Comparison of ENCODE assay signal across 8 cellular contexts in genomic region chr9:94726495-94727191, GRCh38. TPM values are rescaled to one million over a fixed set of nuclear protein-coding genes. Genes with fewer than 3 reads are reported as not detected.
DNase-seq lines count a peak whose midpoint lies in the region; ATAC-seq, FAIRE-seq and TF ChIP-seq lines count a peak whose summit lies in the region.

Gene AOPEP, plus strand, starts transcription at chr9:94726699. Its CDS starts 33,085 bp downstream, at chr9:94759784.

- peak; percentile 100 for DNase-seq in D341Med (ENCODE audit: low spot score)
- peak; percentile 91 for DNase-seq in HuH-7 (ENCODE audit: low spot score)
- peak; percentile 99 for DNase-seq in activated T-cell treated with anti-CD3 and anti-CD28 coated beads for 1 hour (ENCODE audit: low read depth)
- peak; percentile 94 for DNase-seq in endothelial cell of umbilical vein (ENCODE audit: low read depth, low spot score)
- DNase-seq in midbrain (lab: John Stamatoyannopoulos, UW), result peak; percentile 97
- DNase-seq in stimulated activated CD8-positive, alpha-beta memory T cell treated with anti-CD3 and anti-CD28 coated beads, Interleukin-2, amount 100 ng/mL, for 1 hour (ENCODE audit: low read depth in 2 of 2), result peak; percentile 99

- peak; percentile 97 for ATAC-seq in GM21515 (IDR thresholded peaks at IDR 0.05; ENCODE audit: unreplicated experiment)

- H3K9ac ChIP-seq in OCI-LY3 (ENCODE audit: low read length), result peak within 1 kb of the TSS; percentile 83
- H3K9ac ChIP-seq in endothelial cell of umbilical vein (replicated peaks; ENCODE audit: extremely low read depth, insufficient read depth, low read length), result peak within 1 kb of the TSS; percentile 88

- H3K79me2 ChIP-seq in OCI-LY3 (ENCODE audit: low read length) (peaks cover 22% of the 10 kb centered on the region), endothelial cell of umbilical vein (ENCODE audit: control insufficient read depth, insufficient read depth, low read length) (no peaks in the 10 kb centered on the region)

- dilution Hi-C loops in endothelial cell of umbilical vein (cut with MboI; ENCODE audit: extremely low pct_ligation_motif_present, low sequenced_read_pairs), result no loop called here

- TF ChIP-seq POLR2A in endothelial cell of umbilical vein (IDR thresholded peaks at IDR 0.05; ENCODE audit: low read depth, low read length), result peak; percentile 66

- H3K4me2 ChIP-seq in OCI-LY3 (ENCODE audit: low read length), result peak within 1 kb of the TSS; percentile 76
- H3K4me2 ChIP-seq in endothelial cell of umbilical vein (ENCODE audit: insufficient read depth, low read length), result peak within 1 kb of the TSS; percentile 92

- CTCF ChIA-PET in endothelial cell of umbilical vein (lab: Charles Lee), result interaction anchor here (0.5 to 2.4 kb wide), 6 partner anchors 45 to 427 kb away, joined by 3 to 12 read pairs (median 4); no protein-coding TSS in a partner anchor

- TSS peak; percentile 83 for BruUV-seq in endothelial cell of umbilical vein (replicated peaks; lab: Mats Ljungman, UMichigan)

- H3K9me3 ChIP-seq in OCI-LY3 (ENCODE audit: insufficient read depth, low read length) (no peaks in the 10 kb centered on the region), endothelial cell of umbilical vein (replicated peaks; ENCODE audit: control insufficient read depth, insufficient read depth, low read length) (no peaks in the 10 kb centered on the region)

- intact Hi-C loops in endothelial cell of umbilical vein (cut with micrococcal nuclease), result loop anchor here (2.0 kb wide), 1 partner anchor 404 kb away; no protein-coding TSS in a partner anchor

- peak; percentile 90 for FAIRE-seq in endothelial cell of umbilical vein (lab: Jason Lieb, UNC)

- peak within 1 kb of the TSS; percentile 72 for H2AFZ ChIP-seq in OCI-LY3 (ENCODE audit: low read depth, low read length)
- peak within 1 kb of the TSS; percentile 90 for H2AFZ ChIP-seq in endothelial cell of umbilical vein (ENCODE audit: low read depth, low read length)

- H4K20me1 ChIP-seq in OCI-LY3 (ENCODE audit: insufficient read depth, low read length) (no peaks in the 10 kb centered on the region), endothelial cell of umbilical vein (replicated peaks; ENCODE audit: control insufficient read depth, extremely low read depth, insufficient read depth, low read length) (no peaks in the 10 kb centered on the region)

- H3K27me3 ChIP-seq in OCI-LY3 (ENCODE audit: low read depth, low read length) (no peaks in the 10 kb centered on the region), endothelial cell of umbilical vein (ENCODE audit: control insufficient read depth in 2 of 2, insufficient read depth in 2 of 2, low read length in 2 of 2) (no peaks in the 10 kb centered on the region)

- H3K4me1 ChIP-seq in OCI-LY3 (ENCODE audit: low read length) (peaks cover 10% of the 10 kb centered on the region), endothelial cell of umbilical vein (ENCODE audit: control insufficient read depth, extremely low read depth, insufficient read depth, low read length) (peaks cover 5% of the 10 kb centered on the region)

- no peaks in the 10 kb centered on the region for H3K36me3 ChIP-seq in OCI-LY3 (replicated peaks; ENCODE audit: low read depth, low read length)
- no peaks in the 10 kb centered on the region for H3K36me3 ChIP-seq in endothelial cell of umbilical vein (ENCODE audit: control insufficient read depth in 2 of 2, extremely low read depth in 1 of 2, insufficient read depth in 2 of 2, low read length in 2 of 2)

- POLR2A ChIA-PET in endothelial cell of umbilical vein (lab: Charles Lee), result interaction anchor here (0.5 kb wide), 1 partner anchor 1492 kb away, joined by 4 read pairs; no protein-coding TSS in a partner anchor

- H3K9me1 ChIP-seq in endothelial cell of umbilical vein (replicated peaks; ENCODE audit: control insufficient read depth, extremely low read depth, insufficient read depth, low read length), result no peaks in the 10 kb centered on the region

- H3K27ac ChIP-seq in OCI-LY3 (ENCODE audit: low read length) (peak within 1 kb of the TSS; percentile 21; the same call in 1 of the 2 replicates), endothelial cell of umbilical vein (ENCODE audit: insufficient read depth, low read depth, low read length) (peak within 1 kb of the TSS; percentile 67)

- TF ChIP-seq CTCF in OCI-LY3 (IDR thresholded peaks at IDR 0.05; ENCODE audit: low read depth, low read length) (no peak), endothelial cell of umbilical vein (IDR thresholded peaks at IDR 0.05; ENCODE audit: extremely low read depth in 1 of 2, insufficient read depth in 1 of 2, low read depth in 1 of 2, low read length in 2 of 2) (no peak)

- H3K4me3 ChIP-seq in OCI-LY3 (ENCODE audit: low read length) (peak within 1 kb of the TSS; percentile 95), endothelial cell of umbilical vein (replicated peaks in 1 of 3; ENCODE audit: insufficient read depth in 1 of 3, low read depth in 1 of 3, low read length in 3 of 3) (peak within 1 kb of the TSS; percentile 62 to 93 (median 82))

TF ChIP-seq in endothelial cell of umbilical vein, 7 proteins besides CTCF, POLR2A, EP300 and RAD21:
- peak; percentile 56 for TF ChIP-seq MAX (IDR thresholded peaks at IDR 0.05; ENCODE audit: insufficient read depth, insufficient read length)
- TF ChIP-seq EZH2 (IDR thresholded peaks at IDR 0.05; ENCODE audit: borderline replicate concordance, low read depth, low read length, severe bottlenecking), result no peak
- TF ChIP-seq JUN (IDR thresholded peaks at IDR 0.05; ENCODE audit: borderline replicate concordance, insufficient read depth, insufficient read length, low read depth), result peak; percentile 83
- TF ChIP-seq FOS (IDR thresholded peaks at IDR 0.05; ENCODE audit: borderline replicate concordance, insufficient read depth, low read length), result peak; percentile 31
- TF ChIP-seq POLR2AphosphoS5 (IDR thresholded peaks at IDR 0.05; ENCODE audit: insufficient read depth, low read depth, low read length), result peak; percentile 69
- peak; percentile 59 for TF ChIP-seq MYC (IDR thresholded peaks at IDR 0.05; ENCODE audit: low read depth, low read length)
- TF ChIP-seq GATA2 (IDR thresholded peaks at IDR 0.05; ENCODE audit: insufficient read depth, insufficient read length, low read depth, low read length), result no peak
TF ChIP-seq in endothelial cell of umbilical vein: peak in this region for 5.

RNA-seq across cellular contexts. Expression of gene AOPEP, which starts in this region (rescaled TPM):
- total RNA-seq in endothelial cell of umbilical vein, result 35.6 and 41.6 TPM in 2 replicates
- 18.1 and 20.2 TPM in 2 replicates for polyA plus RNA-seq in endothelial cell of umbilical vein
- 18.4 and 19.7 TPM in 2 replicates for polyA plus RNA-seq in endothelial cell of umbilical vein (2011; cell fraction: cytosol; rRNA removed)
- 45.7 and 47.1 TPM in 2 replicates for polyA plus RNA-seq in endothelial cell of umbilical vein (2011; cell fraction: nucleus; rRNA removed)
- polyA plus RNA-seq in endothelial cell of umbilical vein (2012), result 18.6 and 25.0 TPM in 2 replicates
- polyA minus RNA-seq in endothelial cell of umbilical vein, result 55.5 and 56.5 TPM in 2 replicates
- 15.1 TPM for polyA minus RNA-seq in endothelial cell of umbilical vein (2011; cell fraction: cytosol; rRNA and poly(A)+ RNA removed)
- 113 and 129 TPM in 2 replicates for polyA minus RNA-seq in endothelial cell of umbilical vein (2011; cell fraction: nucleus; rRNA and poly(A)+ RNA removed)

Comparison
In these comparisons a context has a peak if more than half of its experiments do, and no peak if none do; other contexts are left out.
1. Peak in every context shown above with its lines: DNase-seq, ATAC-seq, H3K4me3 ChIP-seq and H3K27ac ChIP-seq.